Comparison of ENCODE assay signal across 1 cellular context in the genomic region with DNA sequence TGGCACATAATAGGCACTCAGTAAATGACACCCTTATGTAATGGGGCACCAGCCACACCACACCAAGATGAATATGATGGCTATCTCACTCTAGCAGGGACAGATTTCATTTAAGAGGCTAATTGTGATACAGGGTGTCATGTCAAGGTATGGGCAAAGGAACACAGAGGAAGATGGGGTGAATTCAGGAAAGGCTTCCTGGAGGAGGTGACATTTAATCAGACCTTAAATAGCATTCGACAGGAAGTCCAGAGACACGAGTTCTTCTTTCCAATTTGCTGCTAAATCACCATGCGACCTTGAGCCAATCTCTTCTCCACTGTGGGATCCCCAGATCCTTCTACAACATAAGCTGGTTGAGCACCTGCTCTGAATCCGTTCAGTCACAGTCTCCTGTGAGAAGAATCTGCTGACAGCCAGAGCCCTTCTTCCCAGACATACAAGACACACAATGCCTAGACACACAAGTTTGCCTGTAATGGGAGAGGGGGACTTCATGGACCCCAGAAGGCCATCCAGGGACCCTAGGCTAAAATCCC.
TF ChIP-seq lines count a peak whose summit lies in the region.

No MANE protein-coding gene starts in this region.

TF ChIP-seq in A549, 52 proteins besides CTCF, POLR2A, EP300 and RAD21:
- TF ChIP-seq ZSCAN20 (CRISPR knock-in tag; IDR thresholded peaks at IDR 0.05) (no peak), ESRRA (IDR thresholded peaks at IDR 0.05; ENCODE audit: borderline replicate concordance, low read length) (no peak), ZFP36 (IDR thresholded peaks at IDR 0.05; ENCODE audit: borderline replicate concordance, partially characterized antibody) (peak; percentile 70), HOXB5 (CRISPR knock-in tag; IDR thresholded peaks at IDR 0.05) (no peak), CEBPB (IDR thresholded peaks at IDR 0.05) (no peak)
- TF ChIP-seq, protein P1, sequence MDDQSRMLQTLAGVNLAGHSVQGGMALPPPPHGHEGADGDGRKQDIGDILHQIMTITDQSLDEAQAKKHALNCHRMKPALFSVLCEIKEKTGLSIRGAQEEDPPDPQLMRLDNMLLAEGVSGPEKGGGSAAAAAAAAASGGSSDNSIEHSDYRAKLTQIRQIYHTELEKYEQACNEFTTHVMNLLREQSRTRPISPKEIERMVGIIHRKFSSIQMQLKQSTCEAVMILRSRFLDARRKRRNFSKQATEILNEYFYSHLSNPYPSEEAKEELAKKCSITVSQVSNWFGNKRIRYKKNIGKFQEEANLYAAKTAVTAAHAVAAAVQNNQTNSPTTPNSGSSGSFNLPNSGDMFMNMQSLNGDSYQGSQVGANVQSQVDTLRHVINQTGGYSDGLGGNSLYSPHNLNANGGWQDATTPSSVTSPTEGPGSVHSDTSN (IDR thresholded peaks at IDR 0.05) = no peak
- TF ChIP-seq, protein P2, sequence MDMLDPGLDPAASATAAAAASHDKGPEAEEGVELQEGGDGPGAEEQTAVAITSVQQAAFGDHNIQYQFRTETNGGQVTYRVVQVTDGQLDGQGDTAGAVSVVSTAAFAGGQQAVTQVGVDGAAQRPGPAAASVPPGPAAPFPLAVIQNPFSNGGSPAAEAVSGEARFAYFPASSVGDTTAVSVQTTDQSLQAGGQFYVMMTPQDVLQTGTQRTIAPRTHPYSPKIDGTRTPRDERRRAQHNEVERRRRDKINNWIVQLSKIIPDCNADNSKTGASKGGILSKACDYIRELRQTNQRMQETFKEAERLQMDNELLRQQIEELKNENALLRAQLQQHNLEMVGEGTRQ (IDR thresholded peaks at IDR 0.05) = no peak
- TF ChIP-seq, protein P3, sequence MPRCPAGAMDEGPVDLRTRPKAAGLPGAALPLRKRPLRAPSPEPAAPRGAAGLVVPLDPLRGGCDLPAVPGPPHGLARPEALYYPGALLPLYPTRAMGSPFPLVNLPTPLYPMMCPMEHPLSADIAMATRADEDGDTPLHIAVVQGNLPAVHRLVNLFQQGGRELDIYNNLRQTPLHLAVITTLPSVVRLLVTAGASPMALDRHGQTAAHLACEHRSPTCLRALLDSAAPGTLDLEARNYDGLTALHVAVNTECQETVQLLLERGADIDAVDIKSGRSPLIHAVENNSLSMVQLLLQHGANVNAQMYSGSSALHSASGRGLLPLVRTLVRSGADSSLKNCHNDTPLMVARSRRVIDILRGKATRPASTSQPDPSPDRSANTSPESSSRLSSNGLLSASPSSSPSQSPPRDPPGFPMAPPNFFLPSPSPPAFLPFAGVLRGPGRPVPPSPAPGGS (IDR thresholded peaks at IDR 0.05) = no peak
